ENCODE assay signal across 1 cellular context in the genomic region with DNA sequence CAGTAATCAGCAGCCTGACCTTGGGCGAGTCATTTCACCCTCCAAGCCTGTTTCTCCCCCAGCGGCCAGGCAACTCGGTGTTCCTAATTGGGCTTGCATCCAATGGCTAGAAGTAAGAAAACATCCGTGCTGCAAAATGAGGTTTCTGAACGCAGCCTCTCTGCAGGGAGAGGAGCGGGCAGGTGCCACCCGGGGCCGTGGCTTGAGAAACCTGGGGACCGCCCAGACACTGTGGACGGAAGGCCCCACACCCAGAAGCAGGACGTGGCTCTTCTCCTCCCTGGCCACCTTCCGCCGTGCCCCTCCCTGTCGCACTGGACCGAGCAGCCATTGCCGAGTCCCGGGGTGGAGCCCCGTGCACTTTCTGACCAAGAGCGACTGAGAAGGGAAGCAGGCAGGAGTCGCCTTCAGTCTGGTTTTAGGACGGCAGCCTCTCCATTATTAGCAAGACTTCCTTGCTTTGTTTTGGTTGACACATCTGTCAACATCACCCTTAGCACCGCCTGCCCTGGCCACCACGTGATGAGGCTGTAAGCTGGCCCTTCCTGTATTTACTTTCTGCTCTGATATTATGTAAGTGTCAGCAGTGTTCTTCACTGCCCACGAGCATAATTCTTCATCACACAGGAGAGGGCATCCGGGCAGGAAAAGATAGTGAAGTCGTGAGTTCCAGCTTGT.
A peak's percentile ranks its signal among the peaks of the same experiment; 100 is the strongest.
TF ChIP-seq lines count a peak whose summit lies in the region.

No MANE protein-coding gene starts in this region.

TF ChIP-seq in GM12878, 131 proteins besides CTCF, POLR2A, EP300 and RAD21 (continued from another document):
- TF ChIP-seq ZNF687 (IDR thresholded peaks at IDR 0.05), result peak; percentile 59; the same call in 1 of the 2 replicates
- TF ChIP-seq WRNIP1 (IDR thresholded peaks at IDR 0.05; ENCODE audit: borderline replicate concordance, low read depth, low read length), result peak; percentile 86; the same call in 1 of the 2 replicates
